ENCODE assay signal across 8 cellular contexts in genomic region chr11:2400069-2400760, GRCh38. TPM values are rescaled to one million over a fixed set of nuclear protein-coding genes. Genes with fewer than 3 reads are reported as not detected.
DNase-seq lines count a peak whose midpoint lies in the region; ATAC-seq, FAIRE-seq and TF ChIP-seq lines count a peak whose summit lies in the region.

TSS of gene TSSC4 (plus strand) at chr11:2400750. CDS start at chr11:2402634, 1,884 bp downstream.

- H3K4me1 ChIP-seq in gastrocnemius medialis = peaks cover 22 to 26% of the 10 kb centered on the region in 2 donors

- H3K36me3 ChIP-seq in gastrocnemius medialis = peaks cover 0 to 42% of the 10 kb centered on the region in 2 donors

- H3K4me3 Mint-ChIP-seq in brain = peak within 1 kb of the TSS; percentile 90 to 95 (median 93)

- peaks cover 7% of the 10 kb centered on the region for H3K36me3 Mint-ChIP-seq in brain

- in situ Hi-C loops in gastrocnemius medialis (cut with MboI; ENCODE audit: low sequenced_read_pairs in 4 of 4) = loop anchor here in 2 of 4 donors (25.0 kb wide), 1 partner anchor 213 kb away; no protein-coding TSS in a partner anchor

- DNase-seq in NCI-H2107 (lab: John Stamatoyannopoulos, UW) (peak; percentile 98), iPS DF 4.7 (ENCODE audit: extremely low read depth, low spot score) (peak; percentile 93), gastrocnemius medialis (peak; percentile 100)

- ATAC-seq in GM18517 (IDR thresholded peaks at IDR 0.05; ENCODE audit: unreplicated experiment) (peak; percentile 92), HG03060 (IDR thresholded peaks at IDR 0.05; ENCODE audit: low read depth, unreplicated experiment) (peak; percentile 86), gastrocnemius medialis (peak; percentile 96 to 97)

- H3K9me3 ChIP-seq in gastrocnemius medialis = no peaks in the 10 kb centered on the region

- TF ChIP-seq POLR2A in gastrocnemius medialis (IDR thresholded peaks at IDR 0.05) = peak; percentile 91 to 97

- H3K4me3 ChIP-seq in gastrocnemius medialis = peak within 1 kb of the TSS; percentile 84 to 100 (median 97)

- H3K27me3 Mint-ChIP-seq in brain = peaks cover 7% of the 10 kb centered on the region

- no peaks in the 10 kb centered on the region for H3K27me3 ChIP-seq in gastrocnemius medialis

- intact Hi-C loops in gastrocnemius medialis (cut with DNase I; ENCODE audit: low total_unique reads) = loop anchor here (1.0 to 5.0 kb wide), 3 partner anchors 22 to 1888 kb away; no protein-coding TSS in a partner anchor

- TF ChIP-seq CTCF in 22Rv1 (IDR thresholded peaks at IDR 0.05) (peak; percentile 98), brain (conservative IDR thresholded peaks at IDR 0.05) (peak; percentile 86 to 95), gastrocnemius medialis (IDR thresholded peaks at IDR 0.05 in 4 of 5, conservative IDR thresholded peaks at IDR 0.05 in 1 of 5) (peak; percentile 95 to 99 (median 98))

- FAIRE-seq in TTC549 (lab: Jason Lieb, UNC) = peak; percentile 94

- H3K9me3 Mint-ChIP-seq in brain = no peaks in the 10 kb centered on the region

- H3K27ac Mint-ChIP-seq in brain = peak within 1 kb of the TSS; percentile 91 to 99 (median 96)

- H3K27ac ChIP-seq in 22Rv1 (peak within 1 kb of the TSS; percentile 86), gastrocnemius medialis (peak within 1 kb of the TSS; percentile 97 to 100 (median 98))

- H3K4me1 Mint-ChIP-seq in brain = peaks cover 23% of the 10 kb centered on the region

RNA-seq across cellular contexts. Expression of gene TSSC4, which starts in this region (rescaled TPM):
- polyA plus RNA-seq in brain (ENCODE audit: insufficient read depth, low read depth, low replicate concordance) = 41.9 TPM
- total RNA-seq in gastrocnemius medialis = 10 to 100 TPM; 53.4 to 92.5 (median 76.8) TPM

Comparison
In these comparisons a context has a peak if more than half of its experiments do, and no peak if none do; other contexts are left out.
1. Peak in every context shown above with its lines: DNase-seq, ATAC-seq, H3K4me3 ChIP-seq and H3K27ac ChIP-seq.